ENCODE assay signal across 10 cellular contexts in genomic region chr16:1181715-1182671, GRCh38. TPM values are rescaled to one million over a fixed set of nuclear protein-coding genes. Genes with fewer than 3 reads are reported as not detected.
DNase-seq lines count a peak whose midpoint lies in the region; ATAC-seq, FAIRE-seq and TF ChIP-seq lines count a peak whose summit lies in the region.
"Had no signal": no experiment of that assay in that cellular context is flagged by ENCODE, and none has a peak within 500 bp of the region (broad histone marks: within the 10 kb centered on the region; RNA-seq: fewer than 3 reads in every experiment).

No MANE protein-coding gene starts in this region.

- FAIRE-seq in GM12892 (lab: Jason Lieb, UNC) = no peak

- no peaks in the 10 kb centered on the region for H3K79me2 ChIP-seq in SK-N-SH (ENCODE audit: insufficient read depth)

- ATAC-seq in Right ventricle myocardium superior (ENCODE audit: poor library complexity) = peak; percentile 68

- intact Hi-C loops in Calu3 (cut with micrococcal nuclease; ENCODE audit: unreplicated experiment) (no loop called here), Right ventricle myocardium superior (cut with DNase I) (no loop called here), A673 (cut with micrococcal nuclease; ENCODE audit: unreplicated experiment) (no loop called here)

- H3K27ac ChIP-seq in SK-N-SH (ENCODE audit: low read depth in 2 of 2, low read length in 1 of 2) = no peak overlapping the region
- H3K27ac ChIP-seq in A673 (ENCODE audit: low read depth, low read length, poor library complexity, severe bottlenecking) = no peak overlapping the region
- H3K27ac ChIP-seq: cardiac muscle cell, SK-N-MC had no signal

- peak; percentile 15 for TF ChIP-seq CTCF in Calu3 (IDR thresholded peaks at IDR 0.05; ENCODE audit: unreplicated experiment)
- TF ChIP-seq CTCF in SK-N-SH (IDR thresholded peaks at IDR 0.05) = no peak
- no peak for TF ChIP-seq CTCF in A673 (conservative IDR thresholded peaks at IDR 0.05; ENCODE audit: low read depth, low read length)

- H3K4me1 ChIP-seq in SK-N-SH (ENCODE audit: control insufficient read depth in 1 of 2, insufficient read depth in 2 of 2, low read depth in 1 of 2, low read length in 1 of 2) (peaks cover 0 to 17% of the 10 kb centered on the region in 2 experiments; a peak in 2 of 4 replicates), A673 (ENCODE audit: insufficient read depth, low read length, poor library complexity, severe bottlenecking) (no peaks in the 10 kb centered on the region)

- no peak for TF ChIP-seq RAD21 in SK-N-SH (IDR thresholded peaks at IDR 0.05; ENCODE audit: low read length)

- H2AFZ ChIP-seq in SK-N-SH (ENCODE audit: low read depth) = peak overlapping the region; percentile 41; the same call in 1 of the 2 replicates

- H3K9me2 ChIP-seq in SK-N-SH = no peaks in the 10 kb centered on the region

- peak; percentile 72 for DNase-seq in Calu3
- no peak for DNase-seq in SK-N-SH
- peak; percentile 74 for DNase-seq in Right ventricle myocardium superior
- DNase-seq in pulmonary artery endothelial cell (ENCODE audit: low read depth, low spot score) = peak; percentile 5
- no peak for DNase-seq in A673 (ENCODE audit: low spot score)
- DNase-seq in GM12892 (ENCODE audit: insufficient read length) = no peak
- no peak for DNase-seq in NCI-H1048 (lab: John Stamatoyannopoulos, UW)
- DNase-seq in activated CD4-positive, CD25-positive, alpha-beta regulatory T cell treated with anti-CD3 and anti-CD28 coated beads, Interleukin-2, amount 50 U/mL, for 72 hours = no peak

- H3K36me3 ChIP-seq in SK-N-SH (replicated peaks in 1 of 2; ENCODE audit: control insufficient read depth in 1 of 2, insufficient read depth in 2 of 2, low read length in 1 of 2) (no peaks in the 10 kb centered on the region), A673 (ENCODE audit: insufficient read depth, low read length, poor library complexity, severe bottlenecking) (no peaks in the 10 kb centered on the region)
- H3K36me3 ChIP-seq: cardiac muscle cell had no signal

- BruUV-seq in Calu3 (replicated peaks; lab: Mats Ljungman, UMichigan) (no TSS peak), A673 (replicated peaks; lab: Mats Ljungman, UMichigan) (no TSS peak)

- no peak overlapping the region for H3K9ac ChIP-seq in SK-N-SH

- no peaks in the 10 kb centered on the region for H3F3A ChIP-seq in SK-N-SH (replicated peaks; ENCODE audit: insufficient read depth)

- WGBS in SK-N-SH (ENCODE audit: low lambda C conversion rate) = 31% methylated on average over 19 of the region's 44 CpGs

- H3K9me3 ChIP-seq in SK-N-SH (no peaks in the 10 kb centered on the region), A673 (ENCODE audit: low read depth, low read length, poor library complexity, severe bottlenecking) (no peaks in the 10 kb centered on the region)

- no peak overlapping the region for H3K27ac Mint-ChIP-seq in Calu3 (ENCODE audit: unreplicated experiment)

- CTCF ChIA-PET in Calu3 (lab: Charles Lee) (interaction anchor here (0.6 to 1.4 kb wide), 5 partner anchors 24 to 125 kb away, joined by 3 to 5 read pairs (median 4); no protein-coding TSS in a partner anchor), SK-N-SH (lab: Yijun Ruan, JAX) (interaction anchor here (1.2 to 1.6 kb wide), 2 partner anchors 10 to 12 kb away, joined by 3 to 5 read pairs; no protein-coding TSS in a partner anchor), A673 (lab: Charles Lee) (no interaction called here)

- H3K27me3 Mint-ChIP-seq in Calu3 (ENCODE audit: unreplicated experiment) = peaks cover 91% of the 10 kb centered on the region

- peak overlapping the region; percentile 21 for H3K4me3 Mint-ChIP-seq in Calu3 (ENCODE audit: low read depth, unreplicated experiment)

- no peak for TF ChIP-seq POLR2A in GM12892 (IDR thresholded peaks at IDR 0.05; ENCODE audit: low read depth, low read length)

- H3K36me3 Mint-ChIP-seq in Calu3 (ENCODE audit: insufficient read depth, unreplicated experiment) = no peaks in the 10 kb centered on the region

- H4K20me1 ChIP-seq in SK-N-SH (ENCODE audit: insufficient read depth) = no peaks in the 10 kb centered on the region

- peak overlapping the region; percentile 86 for H3K4me2 ChIP-seq in SK-N-SH

- no peak for TF ChIP-seq EP300 in SK-N-SH (IDR thresholded peaks at IDR 0.05; ENCODE audit: borderline replicate concordance in 1 of 2, low read depth in 1 of 2, low read length in 1 of 2)

- H3K9me3 Mint-ChIP-seq in Calu3 (ENCODE audit: low read depth, unreplicated experiment) = no peaks in the 10 kb centered on the region

- H3K27me3 ChIP-seq in SK-N-SH (ENCODE audit: insufficient read depth) (peaks cover 30% of the 10 kb centered on the region), A673 (replicated peaks; ENCODE audit: insufficient read depth, low read depth, low read length, poor library complexity) (no peaks in the 10 kb centered on the region)
- H3K27me3 ChIP-seq: cardiac muscle cell had no signal

- POLR2A ChIA-PET in SK-N-SH (lab: Yijun Ruan, JAX) = no interaction called here
- POLR2A ChIA-PET in A673 (lab: Charles Lee; ENCODE audit: low non-redundant PET) = no interaction called here

- no peak overlapping the region; a peak in 1 of 4 replicates for H3K4me3 ChIP-seq in SK-N-SH (ENCODE audit: low read depth in 2 of 2, low read length in 1 of 2)
- no peak overlapping the region for H3K4me3 ChIP-seq in A673 (ENCODE audit: low read depth, low read length, poor library complexity, severe bottlenecking)
- H3K4me3 ChIP-seq: cardiac muscle cell had no signal

- H3K4me1 Mint-ChIP-seq in Calu3 (ENCODE audit: low read depth, unreplicated experiment) = no peaks in the 10 kb centered on the region

TF ChIP-seq in SK-N-SH, 30 proteins besides CTCF, POLR2A, EP300 and RAD21 (continues in another document):
- TF ChIP-seq RFX5 (IDR thresholded peaks at IDR 0.05; ENCODE audit: low read length) = no peak
- peak; percentile 84 for TF ChIP-seq FOSL2 (IDR thresholded peaks at IDR 0.05; ENCODE audit: borderline replicate concordance, low read depth)
- TF ChIP-seq, protein P1, sequence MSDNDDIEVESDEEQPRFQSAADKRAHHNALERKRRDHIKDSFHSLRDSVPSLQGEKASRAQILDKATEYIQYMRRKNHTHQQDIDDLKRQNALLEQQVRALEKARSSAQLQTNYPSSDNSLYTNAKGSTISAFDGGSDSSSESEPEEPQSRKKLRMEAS (IDR thresholded peaks at IDR 0.05; ENCODE audit: low read depth) = no peak
- no peak for TF ChIP-seq ELF1 (IDR thresholded peaks at IDR 0.05)
- no peak for TF ChIP-seq RCOR1 (IDR thresholded peaks at IDR 0.05; ENCODE audit: low read length)
- TF ChIP-seq, protein P2, sequence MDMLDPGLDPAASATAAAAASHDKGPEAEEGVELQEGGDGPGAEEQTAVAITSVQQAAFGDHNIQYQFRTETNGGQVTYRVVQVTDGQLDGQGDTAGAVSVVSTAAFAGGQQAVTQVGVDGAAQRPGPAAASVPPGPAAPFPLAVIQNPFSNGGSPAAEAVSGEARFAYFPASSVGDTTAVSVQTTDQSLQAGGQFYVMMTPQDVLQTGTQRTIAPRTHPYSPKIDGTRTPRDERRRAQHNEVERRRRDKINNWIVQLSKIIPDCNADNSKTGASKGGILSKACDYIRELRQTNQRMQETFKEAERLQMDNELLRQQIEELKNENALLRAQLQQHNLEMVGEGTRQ (IDR thresholded peaks at IDR 0.05; ENCODE audit: borderline replicate concordance, low read depth, low read length) = no peak
- no peak for TF ChIP-seq TEAD4 (IDR thresholded peaks at IDR 0.05; ENCODE audit: borderline replicate concordance, insufficient read depth)
- TF ChIP-seq TCF12 (IDR thresholded peaks at IDR 0.05) = peak; percentile 38; the same call in 1 of the 2 replicates

RNA-seq across cellular contexts. Expression of gene CACNA1H, which starts 29.1 kb away (rescaled TPM):
- total RNA-seq in Calu3 (2022) = 0.05 TPM in 1 of 2 replicates, not detected in the other
- not detected in 2 replicates for polyA plus RNA-seq in SK-N-SH (2012; rRNA removed)
- not detected in 2 replicates for polyA plus RNA-seq in SK-N-SH (2012; cell fraction: cytosol; rRNA removed)
- not detected in 2 replicates for polyA plus RNA-seq in SK-N-SH (2012; cell fraction: nucleus; rRNA removed)
- 4.2 TPM for total RNA-seq in Right ventricle myocardium superior
- 0.07 TPM in 1 of 2 replicates, not detected in the other for total RNA-seq in pulmonary artery endothelial cell
- total RNA-seq in A673 (2021) = 19.7 and 25.0 TPM in 2 replicates
- polyA plus RNA-seq in GM12892 (2012; ENCODE audit: missing spikeins) = not detected

RNA-seq across cellular contexts. Expression of gene TPSG1, which starts 43.1 kb away (rescaled TPM):
- total RNA-seq in Calu3 (2022) (not detected in 2 replicates), Right ventricle myocardium superior (0.19 TPM), pulmonary artery endothelial cell (not detected in 2 replicates), A673 (2021) (not detected in 2 replicates)
- not detected in 2 replicates for polyA plus RNA-seq in SK-N-SH (2012; rRNA removed)
- not detected in 2 replicates for polyA plus RNA-seq in SK-N-SH (2012; cell fraction: cytosol; rRNA removed)
- polyA plus RNA-seq in SK-N-SH (2012; cell fraction: nucleus; rRNA removed) = 0.05 TPM in 1 of 2 replicates, not detected in the other
- not detected for polyA plus RNA-seq in GM12892 (2012; ENCODE audit: missing spikeins)
- total RNA-seq: cardiac muscle cell had no signal

RNA-seq across cellular contexts. Expression of gene TPSB2, which starts 48.0 kb away (rescaled TPM):
- total RNA-seq in Calu3 (2022) (not detected in 2 replicates), Right ventricle myocardium superior (10.1 TPM), pulmonary artery endothelial cell (not detected in 2 replicates), A673 (2021) (9.6 and 16.7 TPM in 2 replicates)
- not detected in 2 replicates for polyA plus RNA-seq in SK-N-SH (2012; rRNA removed)
- not detected in 2 replicates for polyA plus RNA-seq in SK-N-SH (2012; cell fraction: cytosol; rRNA removed)
- polyA plus RNA-seq in SK-N-SH (2012; cell fraction: nucleus; rRNA removed) = not detected in 2 replicates
- not detected for polyA plus RNA-seq in GM12892 (2012; ENCODE audit: missing spikeins)
- total RNA-seq: cardiac muscle cell had no signal
- polyA plus RNA-seq: cardiac muscle cell had no signal

RNA-seq across cellular contexts. Expression of gene TPSAB1, which starts 58.5 kb away (rescaled TPM):
- total RNA-seq in Calu3 (2022) (not detected in 2 replicates), Right ventricle myocardium superior (7.1 TPM), pulmonary artery endothelial cell (not detected in 2 replicates), A673 (2021) (19.5 and 22.9 TPM in 2 replicates)
- not detected in 2 replicates for polyA plus RNA-seq in SK-N-SH (2012; rRNA removed)
- polyA plus RNA-seq in SK-N-SH (2012; cell fraction: cytosol; rRNA removed) = not detected in 2 replicates
- polyA plus RNA-seq in SK-N-SH (2012; cell fraction: nucleus; rRNA removed) = 0.06 TPM in 1 of 2 replicates, not detected in the other
- not detected for polyA plus RNA-seq in GM12892 (2012; ENCODE audit: missing spikeins)
- total RNA-seq: cardiac muscle cell had no signal
- polyA plus RNA-seq: cardiac muscle cell had no signal

Comparison
In these comparisons a context has a peak if more than half of its experiments do, and no peak if none do; other contexts are left out.
1. DNase-seq: peak in Calu3 (single experiment), Right ventricle myocardium superior (single experiment) and pulmonary artery endothelial cell (single experiment); none in SK-N-SH (single experiment), A673 (single experiment), GM12892 (single experiment), NCI-H1048 (single experiment) and activated CD4-positive, CD25-positive, alpha-beta regulatory T cell treated with anti-CD3 and anti-CD28 coated beads, Interleukin-2, amount 50 U/mL, for 72 hours (single experiment).
2. RNA of gene TPSB2, which starts 48.0 kb away (total RNA-seq): 9.6 to 16.7 TPM in A673 and 10.1 TPM in Right ventricle myocardium superior (single experiment); not detected in Calu3 and not detected in pulmonary artery endothelial cell; every median in the first group is over 10 times any median in the second.